Comparison of ENCODE assay signal across 8 cellular contexts in genomic region chrX:110472265-110472664, GRCh38.
"Had no signal": no experiment of that assay in that cellular context is flagged by ENCODE, and none has a peak within 500 bp of the region (broad histone marks: within the 10 kb centered on the region; RNA-seq: fewer than 3 reads in every experiment).

No MANE protein-coding gene starts in this region.

- H3K9ac ChIP-seq: KMS-11 had no signal

- H3K9me3 Mint-ChIP-seq: GM23338 had no signal

- H3K4me2 ChIP-seq: GM23338, KMS-11 had no signal

- FAIRE-seq: H1, H54, HTR-8/SVneo had no signal

- ATAC-seq: GM23338 had no signal

- H3K4me3 Mint-ChIP-seq: GM23338, H9 had no signal

- H3K4me3 ChIP-seq: GM23338 had no signal

- H3K27ac Mint-ChIP-seq: GM23338, H9 had no signal

- H3K27ac ChIP-seq: KMS-11 had no signal

- H3K4me1 Mint-ChIP-seq: GM23338, H9 had no signal

- H2AFZ ChIP-seq: GM23338 had no signal

- DNase-seq: H9, HCEC 1CT, KBM-7 had no signal
